ENCODE assay signal across 34 cellular contexts in the genomic region with DNA sequence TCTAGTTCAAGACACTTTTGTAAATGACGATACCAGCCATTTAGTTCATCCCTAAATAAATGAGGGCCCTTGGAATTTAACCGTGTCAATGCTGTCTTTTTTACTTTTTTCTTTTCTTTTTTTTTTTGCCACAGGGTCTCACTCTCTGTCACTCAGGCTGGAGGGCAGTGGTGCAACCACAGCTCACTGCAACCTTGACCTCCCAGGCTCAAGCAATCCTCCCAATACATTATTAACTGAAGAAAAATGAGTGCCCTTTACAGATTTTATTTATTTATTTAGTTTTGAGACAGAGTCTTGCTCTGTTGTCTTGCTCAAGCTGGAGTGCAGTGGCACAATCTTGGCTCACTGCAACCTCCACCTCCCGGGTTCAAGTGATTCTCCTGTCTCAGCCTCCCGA.
"Had no signal": no experiment of that assay in that cellular context is flagged by ENCODE, and none has a peak within 500 bp of the region (broad histone marks: within the 10 kb centered on the region; RNA-seq: fewer than 3 reads in every experiment).

No MANE protein-coding gene starts in this region.

- H3K9me3 ChIP-seq: adrenal gland, ascending aorta, body of pancreas, breast epithelium had no signal

- H3K36me3 ChIP-seq: adrenal gland, ascending aorta, brain microvascular endothelial cell, breast epithelium, cardiac muscle cell had no signal

- H3K4me3 ChIP-seq: adrenal gland, ascending aorta, body of pancreas, breast epithelium, cardiac muscle cell had no signal

- ATAC-seq: activated naive CD4-positive, alpha-beta T cell treated with anti-CD3 and anti-CD28 coated beads, Interleukin-2, amount 50 U/mL, for 72 hours; activated naive CD8-positive, alpha-beta T cell treated with anti-CD3 and anti-CD28 coated beads, Interleukin-2, amount 50 U/mL, for 24 hours; activated T-cell treated with anti-CD3 and anti-CD28 coated beads, Interleukin-2, amount 50 U/mL, for 4 hours; activated T-cell treated with anti-CD3 and anti-CD28 coated beads, Interleukin-2, amount 50 U/mL, for 72 hours; activated T-helper 17 cell treated with anti-CD3 and anti-CD28 coated beads, Interleukin-2, amount 50 U/mL, for 72 hours; body of pancreas had no signal

- DNase-seq: activated effector memory CD4-positive, alpha-beta T cell treated with anti-CD3 and anti-CD28 coated beads, Interleukin-2, amount 50 U/mL, for 16 hours; activated effector memory CD4-positive, alpha-beta T cell treated with Interleukin-2 at 50 U/mL for 16 hours; activated gamma-delta T cell; activated gamma-delta T cell treated with Interleukin-2 at 50 U/mL for 16 hours; activated naive CD4-positive, alpha-beta T cell; activated naive CD4-positive, alpha-beta T cell treated with anti-CD3 and anti-CD28 coated beads for 36 hours; activated naive CD4-positive, alpha-beta T cell treated with anti-CD3 and anti-CD28 coated beads, Interleukin-2, amount 10 ng/mL, durations not matched to agents 7 days and 5 days; activated naive CD4-positive, alpha-beta T cell treated with anti-CD3 and anti-CD28 coated beads, Interleukin-2, amount 50 U/mL, for 16 hours; activated naive CD4-positive, alpha-beta T cell treated with Interleukin-2 at 50 U/mL for 16 hours; activated naive CD8-positive, alpha-beta T cell treated with anti-CD3 and anti-CD28 coated beads for 36 hours; activated naive CD8-positive, alpha-beta T cell treated with anti-CD3 and anti-CD28 coated beads, Interleukin-2, amount 10 ng/mL, durations not matched to agents 7 days and 5 days; activated naive CD8-positive, alpha-beta T cell treated with anti-CD3 and anti-CD28 coated beads, Interleukin-2, amount 50 U/mL, for 24 hours; activated T-cell treated with anti-CD3 and anti-CD28 coated beads, Interleukin-2, amount 50 U/mL, for 1 hour; activated T-cell treated with anti-CD3 and anti-CD28 coated beads, Interleukin-2, amount 50 U/mL, for 24 hours; activated T-cell treated with anti-CD3 and anti-CD28 coated beads, Interleukin-2, amount 50 U/mL, for 4 hours; activated T-cell treated with anti-CD3 and anti-CD28 coated beads, Interleukin-2, amount 50 U/mL, for 48 hours; activated T-cell treated with anti-CD3 and anti-CD28 coated beads, Interleukin-2, amount 50 U/mL, for 72 hours; adrenal gland; amniotic stem cell; amygdala; anterior cingulate cortex; aorta; body of pancreas; brain microvascular endothelial cell; caudate nucleus; central memory CD4-positive, alpha-beta T cell; cerebellar nuclear complex had no signal

- FAIRE-seq: astrocyte, bronchial epithelial cell had no signal

- H3K27ac ChIP-seq: adrenal gland, ascending aorta, body of pancreas, brain microvascular endothelial cell, breast epithelium, cardiac muscle cell had no signal

- H3K4me1 ChIP-seq: breast epithelium had no signal

- H3K27me3 ChIP-seq: adrenal gland, ascending aorta, body of pancreas, brain microvascular endothelial cell, breast epithelium, cardiac muscle cell had no signal
